Comparison of ENCODE assay signal across 1 cellular context in the genomic region with DNA sequence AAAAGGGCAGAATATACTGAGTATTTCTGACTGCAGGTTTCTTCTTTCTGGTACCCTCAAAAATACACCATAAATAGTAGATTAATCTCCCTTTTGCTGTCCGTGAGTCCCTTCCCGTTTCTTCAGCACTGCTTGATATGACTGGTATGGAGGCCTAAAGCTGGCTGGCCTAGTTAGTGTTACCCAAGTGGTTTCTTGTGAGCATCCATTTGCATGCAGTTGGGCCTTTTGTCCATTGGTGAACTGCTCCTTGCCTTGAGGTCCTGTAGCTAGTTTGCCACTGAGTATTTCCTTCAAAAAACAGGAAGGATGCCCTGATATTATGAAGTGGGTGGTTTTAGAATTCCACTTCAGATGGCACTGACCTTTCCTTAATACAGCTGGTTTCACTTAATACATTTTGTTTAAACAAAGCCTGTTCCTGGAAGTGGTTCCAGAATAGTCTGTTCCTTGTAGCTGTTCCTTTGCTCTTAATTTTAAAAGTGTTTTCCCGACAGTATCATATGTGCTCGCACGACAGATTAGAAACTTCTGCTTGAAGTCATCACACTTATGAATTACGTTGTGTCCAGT.
TF ChIP-seq lines count a peak whose summit lies in the region.

No MANE protein-coding gene starts in this region.

TF ChIP-seq in IMR-90, 13 proteins besides CTCF, POLR2A, EP300 and RAD21:
- TF ChIP-seq NFE2L2 (IDR thresholded peaks at IDR 0.05; ENCODE audit: low read depth, low read length) = no peak
- TF ChIP-seq BHLHE40 (IDR thresholded peaks at IDR 0.05; ENCODE audit: low read depth, low read length) = no peak
- TF ChIP-seq FOS (IDR thresholded peaks at IDR 0.05; ENCODE audit: low read depth, low read length) = no peak
- TF ChIP-seq MAFK (IDR thresholded peaks at IDR 0.05; ENCODE audit: low read depth, low read length) = no peak
- TF ChIP-seq, protein P1, sequence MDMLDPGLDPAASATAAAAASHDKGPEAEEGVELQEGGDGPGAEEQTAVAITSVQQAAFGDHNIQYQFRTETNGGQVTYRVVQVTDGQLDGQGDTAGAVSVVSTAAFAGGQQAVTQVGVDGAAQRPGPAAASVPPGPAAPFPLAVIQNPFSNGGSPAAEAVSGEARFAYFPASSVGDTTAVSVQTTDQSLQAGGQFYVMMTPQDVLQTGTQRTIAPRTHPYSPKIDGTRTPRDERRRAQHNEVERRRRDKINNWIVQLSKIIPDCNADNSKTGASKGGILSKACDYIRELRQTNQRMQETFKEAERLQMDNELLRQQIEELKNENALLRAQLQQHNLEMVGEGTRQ (IDR thresholded peaks at IDR 0.05; ENCODE audit: low read depth, low read length) = no peak
- TF ChIP-seq, protein P2, sequence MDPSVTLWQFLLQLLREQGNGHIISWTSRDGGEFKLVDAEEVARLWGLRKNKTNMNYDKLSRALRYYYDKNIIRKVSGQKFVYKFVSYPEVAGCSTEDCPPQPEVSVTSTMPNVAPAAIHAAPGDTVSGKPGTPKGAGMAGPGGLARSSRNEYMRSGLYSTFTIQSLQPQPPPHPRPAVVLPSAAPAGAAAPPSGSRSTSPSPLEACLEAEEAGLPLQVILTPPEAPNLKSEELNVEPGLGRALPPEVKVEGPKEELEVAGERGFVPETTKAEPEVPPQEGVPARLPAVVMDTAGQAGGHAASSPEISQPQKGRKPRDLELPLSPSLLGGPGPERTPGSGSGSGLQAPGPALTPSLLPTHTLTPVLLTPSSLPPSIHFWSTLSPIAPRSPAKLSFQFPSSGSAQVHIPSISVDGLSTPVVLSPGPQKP (IDR thresholded peaks at IDR 0.05; ENCODE audit: borderline replicate concordance, low read depth, low read length) = no peak
- TF ChIP-seq RCOR1 (IDR thresholded peaks at IDR 0.05; ENCODE audit: insufficient replicate concordance, low read length) = no peak
- no peak for TF ChIP-seq MXI1 (IDR thresholded peaks at IDR 0.05; ENCODE audit: borderline replicate concordance, low read depth, low read length)
- TF ChIP-seq CHD1 (IDR thresholded peaks at IDR 0.05; ENCODE audit: low read depth, low read length) = no peak
- TF ChIP-seq SMC3 (IDR thresholded peaks at IDR 0.05; ENCODE audit: low read depth, low read length) = no peak
- TF ChIP-seq MAZ (IDR thresholded peaks at IDR 0.05; ENCODE audit: borderline replicate concordance, low read depth, low read length) = no peak
- TF ChIP-seq CEBPB (IDR thresholded peaks at IDR 0.05; ENCODE audit: low read depth, low read length) = no peak
